ENCODE assay signal across 19 cellular contexts in genomic region chr22:47032091-47032943, GRCh38.
A peak's percentile ranks its signal among the peaks of the same experiment; 100 is the strongest.
DNase-seq lines count a peak whose midpoint lies in the region; ATAC-seq and TF ChIP-seq lines count a peak whose summit lies in the region.
"Had no signal": no experiment of that assay in that cellular context is flagged by ENCODE, and none has a peak within 500 bp of the region (broad histone marks: within the 10 kb centered on the region; RNA-seq: fewer than 3 reads in every experiment).

No MANE protein-coding gene starts in this region.

- H3K27ac ChIP-seq in esophagus (ENCODE audit: low read depth in 2 of 2, low read length in 1 of 2) (peak overlapping the region; percentile 94 to 98), osteoblast (ENCODE audit: low read depth, low read length) (no peak overlapping the region), aorta (ENCODE audit: low read depth in 1 of 2, low read length in 2 of 2) (no peak overlapping the region)
- H3K27ac ChIP-seq: ascending aorta, tibial artery had no signal

- intact Hi-C loops in Right ventricle myocardium superior (cut with DNase I) (no loop called here), cardiac septum (cut with DNase I) (no loop called here), aorta (cut with DNase I) (no loop called here)

- TF ChIP-seq CTCF in osteoblast (IDR thresholded peaks at IDR 0.05; ENCODE audit: extremely low read depth, low read depth, low read length) = no peak

- DNase-seq in Right ventricle myocardium superior (peak; percentile 27), cardiac septum (ENCODE audit: low spot score) (no peak), osteoblast (ENCODE audit: insufficient read length, low spot score, missing footprints) (peak; percentile 66), aorta (peak; percentile 33 to 60), EL (no peak), COR-L47 (lab: John Stamatoyannopoulos, UW) (no peak)
- DNase-seq: Caco-2, dermis blood vessel endothelial cell, GDM1, HCEC 1CT, hypothalamus, NCI-H1930, NCI-H524 had no signal

- peak; percentile 20 for ATAC-seq in Right ventricle myocardium superior (ENCODE audit: poor library complexity)
- no peak for ATAC-seq in aorta (ENCODE audit: low FRiP score)
- ATAC-seq in HG03342 (IDR thresholded peaks at IDR 0.05; ENCODE audit: unreplicated experiment) = no peak
- ATAC-seq: left lobe of liver; naive thymus-derived CD8-positive, alpha-beta T cell had no signal

- no peaks in the 10 kb centered on the region for H3K9me3 ChIP-seq in esophagus (ENCODE audit: control insufficient read depth in 2 of 2, insufficient read depth in 1 of 2, low read depth in 1 of 2, low read length in 1 of 2)
- H3K9me3 ChIP-seq in osteoblast (ENCODE audit: low read depth, low read length) = no peaks in the 10 kb centered on the region
- H3K9me3 ChIP-seq in aorta (ENCODE audit: control insufficient read depth, low read length) = no peaks in the 10 kb centered on the region
- H3K9me3 ChIP-seq: ascending aorta, Caco-2, tibial artery had no signal

- peaks cover 0 to 10% of the 10 kb centered on the region in 2 donors for H3K36me3 ChIP-seq in esophagus (ENCODE audit: control insufficient read depth in 2 of 2, insufficient read depth in 2 of 2, low read length in 1 of 2)
- H3K36me3 ChIP-seq in osteoblast (ENCODE audit: insufficient read depth, low read length) = no peaks in the 10 kb centered on the region
- no peaks in the 10 kb centered on the region for H3K36me3 ChIP-seq in aorta (ENCODE audit: control insufficient read depth in 1 of 2, insufficient read depth in 2 of 2, low read length in 1 of 2)

- H3K4me2 ChIP-seq in osteoblast (ENCODE audit: insufficient read depth, low read length) = no peak overlapping the region

- H3K79me2 ChIP-seq in osteoblast (ENCODE audit: insufficient read depth, low read length) = no peaks in the 10 kb centered on the region

- H2AFZ ChIP-seq in osteoblast (ENCODE audit: low read length) = no peak overlapping the region

- H4K20me1 ChIP-seq in osteoblast (ENCODE audit: insufficient read depth, low read length) = peaks cover 16% of the 10 kb centered on the region

- H3K27me3 ChIP-seq in esophagus (ENCODE audit: control insufficient read depth in 1 of 2, insufficient read depth in 2 of 2, low read length in 2 of 2) (no peaks in the 10 kb centered on the region), osteoblast (ENCODE audit: insufficient read depth, low read length) (no peaks in the 10 kb centered on the region), aorta (ENCODE audit: control insufficient read depth in 1 of 2, insufficient read depth in 2 of 2, low read length in 1 of 2) (no peaks in the 10 kb centered on the region)
- H3K27me3 ChIP-seq: ascending aorta, tibial artery had no signal

- WGBS in esophagus, 2 donors = 65% methylated on average over 22 of the region's 22 CpGs
- 86 to 91% methylated on average over 22 of the region's 22 CpGs for WGBS in aorta, 2 donors

- H3K4me1 ChIP-seq in esophagus (ENCODE audit: control insufficient read depth in 2 of 2, insufficient read depth in 2 of 2, low read length in 1 of 2) = peaks cover 12 to 58% of the 10 kb centered on the region in 2 donors
- peaks cover 6% of the 10 kb centered on the region for H3K4me1 ChIP-seq in osteoblast (ENCODE audit: insufficient read depth, low read length)
- H3K4me1 ChIP-seq in aorta (ENCODE audit: control insufficient read depth in 1 of 2, insufficient read depth in 2 of 2, low read length in 2 of 2) = no peaks in the 10 kb centered on the region
- H3K4me1 ChIP-seq: ascending aorta, Caco-2 had no signal

- no peak overlapping the region for H3K4me3 ChIP-seq in esophagus (ENCODE audit: low read depth in 1 of 2, low read length in 2 of 2)
- no peak overlapping the region for H3K4me3 ChIP-seq in osteoblast (ENCODE audit: insufficient read depth, low read length)
- H3K4me3 ChIP-seq in aorta (ENCODE audit: low read length in 2 of 2) = no peak overlapping the region
- H3K4me3 ChIP-seq: ascending aorta, tibial artery had no signal

Comparison
In these comparisons a context has a peak if more than half of its experiments do, and no peak if none do; other contexts are left out.
1. DNase-seq: peak in Right ventricle myocardium superior (single experiment), osteoblast (single experiment) and aorta (2 of 2); none in cardiac septum (single experiment), EL (single experiment) and COR-L47 (single experiment).
2. H3K27ac ChIP-seq: peak in esophagus (2 of 2); none in osteoblast (single experiment) and aorta (0 of 2).